ENCODE assay signal across 1 cellular context in genomic region chr2:38406597-38407110, GRCh38.
TF ChIP-seq lines count a peak whose summit lies in the region.

No MANE protein-coding gene starts in this region.

TF ChIP-seq in HepG2, 621 proteins besides CTCF, POLR2A, EP300 and RAD21 (continued from another document and continues in another):
- no peak for TF ChIP-seq ZNF18 (CRISPR knock-in tag; IDR thresholded peaks at IDR 0.05; ENCODE audit: insufficient replicate concordance)
- TF ChIP-seq NR3C1 (CRISPR knock-in tag; IDR thresholded peaks at IDR 0.05): no peak
- TF ChIP-seq ZNF274 (CRISPR knock-in tag; IDR thresholded peaks at IDR 0.05): no peak
- TF ChIP-seq SALL2 (CRISPR knock-in tag; IDR thresholded peaks at IDR 0.05): no peak
- TF ChIP-seq BORCS8-MEF2B (CRISPR knock-in tag; IDR thresholded peaks at IDR 0.05): peak; percentile 51; the same call in 1 of the 2 replicates
- TF ChIP-seq NR2C2 (CRISPR knock-in tag; IDR thresholded peaks at IDR 0.05; ENCODE audit: borderline replicate concordance): peak; percentile 70
- TF ChIP-seq, protein P1, sequence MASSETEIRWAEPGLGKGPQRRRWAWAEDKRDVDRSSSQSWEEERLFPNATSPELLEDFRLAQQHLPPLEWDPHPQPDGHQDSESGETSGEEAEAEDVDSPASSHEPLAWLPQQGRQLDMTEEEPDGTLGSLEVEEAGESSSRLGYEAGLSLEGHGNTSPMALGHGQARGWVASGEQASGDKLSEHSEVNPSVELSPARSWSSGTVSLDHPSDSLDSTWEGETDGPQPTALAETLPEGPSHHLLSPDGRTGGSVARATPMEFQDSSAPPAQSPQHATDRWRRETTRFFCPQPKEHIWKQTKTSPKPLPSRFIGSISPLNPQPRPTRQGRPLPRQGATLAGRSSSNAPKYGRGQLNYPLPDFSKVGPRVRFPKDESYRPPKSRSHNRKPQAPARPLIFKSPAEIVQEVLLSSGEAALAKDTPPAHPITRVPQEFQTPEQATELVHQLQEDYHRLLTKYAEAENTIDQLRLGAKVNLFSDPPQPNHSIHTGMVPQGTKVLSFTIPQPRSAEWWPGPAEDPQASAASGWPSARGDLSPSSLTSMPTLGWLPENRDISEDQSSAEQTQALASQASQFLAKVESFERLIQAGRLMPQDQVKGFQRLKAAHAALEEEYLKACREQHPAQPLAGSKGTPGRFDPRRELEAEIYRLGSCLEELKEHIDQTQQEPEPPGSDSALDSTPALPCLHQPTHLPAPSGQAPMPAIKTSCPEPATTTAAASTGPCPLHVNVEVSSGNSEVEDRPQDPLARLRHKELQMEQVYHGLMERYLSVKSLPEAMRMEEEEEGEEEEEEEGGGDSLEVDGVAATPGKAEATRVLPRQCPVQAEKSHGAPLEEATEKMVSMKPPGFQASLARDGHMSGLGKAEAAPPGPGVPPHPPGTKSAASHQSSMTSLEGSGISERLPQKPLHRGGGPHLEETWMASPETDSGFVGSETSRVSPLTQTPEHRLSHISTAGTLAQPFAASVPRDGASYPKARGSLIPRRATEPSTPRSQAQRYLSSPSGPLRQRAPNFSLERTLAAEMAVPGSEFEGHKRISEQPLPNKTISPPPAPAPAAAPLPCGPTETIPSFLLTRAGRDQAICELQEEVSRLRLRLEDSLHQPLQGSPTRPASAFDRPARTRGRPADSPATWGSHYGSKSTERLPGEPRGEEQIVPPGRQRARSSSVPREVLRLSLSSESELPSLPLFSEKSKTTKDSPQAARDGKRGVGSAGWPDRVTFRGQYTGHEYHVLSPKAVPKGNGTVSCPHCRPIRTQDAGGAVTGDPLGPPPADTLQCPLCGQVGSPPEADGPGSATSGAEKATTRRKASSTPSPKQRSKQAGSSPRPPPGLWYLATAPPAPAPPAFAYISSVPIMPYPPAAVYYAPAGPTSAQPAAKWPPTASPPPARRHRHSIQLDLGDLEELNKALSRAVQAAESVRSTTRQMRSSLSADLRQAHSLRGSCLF (CRISPR knock-in tag; IDR thresholded peaks at IDR 0.05; ENCODE audit: borderline replicate concordance): no peak
- TF ChIP-seq ZBTB7A (CRISPR knock-in tag; IDR thresholded peaks at IDR 0.05): no peak
- TF ChIP-seq ZFP1 (CRISPR knock-in tag; IDR thresholded peaks at IDR 0.05): 0 out of 2 replicates have a peak, but pooled peaks have one; percentile 12
- no peak for TF ChIP-seq HNRNPL (IDR thresholded peaks at IDR 0.05; ENCODE audit: low read depth, low read length)
- TF ChIP-seq NONO (IDR thresholded peaks at IDR 0.05): no peak
- TF ChIP-seq NONO (CRISPR knock-in tag; conservative IDR thresholded peaks at IDR 0.05): no peak
- TF ChIP-seq SOX13 (IDR thresholded peaks at IDR 0.05): peak; percentile 43
- peak in 1 of 2 experiments; percentile 90; a peak in 2 of 4 replicates for TF ChIP-seq SOX13 (CRISPR knock-in tag; conservative IDR thresholded peaks at IDR 0.05 in 1 of 2, IDR thresholded peaks at IDR 0.05 in 1 of 2)
- 0 out of 2 replicates have a peak, but pooled peaks have one; percentile 28 for TF ChIP-seq ZNF652 (CRISPR knock-in tag; IDR thresholded peaks at IDR 0.05; ENCODE audit: borderline replicate concordance, low read depth)
- TF ChIP-seq, protein P2, sequence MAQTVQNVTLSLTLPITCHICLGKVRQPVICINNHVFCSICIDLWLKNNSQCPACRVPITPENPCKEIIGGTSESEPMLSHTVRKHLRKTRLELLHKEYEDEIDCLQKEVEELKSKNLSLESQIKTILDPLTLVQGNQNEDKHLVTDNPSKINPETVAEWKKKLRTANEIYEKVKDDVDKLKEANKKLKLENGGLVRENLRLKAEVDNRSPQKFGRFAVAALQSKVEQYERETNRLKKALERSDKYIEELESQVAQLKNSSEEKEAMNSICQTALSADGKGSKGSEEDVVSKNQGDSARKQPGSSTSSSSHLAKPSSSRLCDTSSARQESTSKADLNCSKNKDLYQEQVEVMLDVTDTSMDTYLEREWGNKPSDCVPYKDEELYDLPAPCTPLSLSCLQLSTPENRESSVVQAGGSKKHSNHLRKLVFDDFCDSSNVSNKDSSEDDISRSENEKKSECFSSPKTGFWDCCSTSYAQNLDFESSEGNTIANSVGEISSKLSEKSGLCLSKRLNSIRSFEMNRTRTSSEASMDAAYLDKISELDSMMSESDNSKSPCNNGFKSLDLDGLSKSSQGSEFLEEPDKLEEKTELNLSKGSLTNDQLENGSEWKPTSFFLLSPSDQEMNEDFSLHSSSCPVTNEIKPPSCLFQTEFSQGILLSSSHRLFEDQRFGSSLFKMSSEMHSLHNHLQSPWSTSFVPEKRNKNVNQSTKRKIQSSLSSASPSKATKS (CRISPR knock-in tag; IDR thresholded peaks at IDR 0.05): peak; percentile 97
- TF ChIP-seq NFATC3 (CRISPR knock-in tag; IDR thresholded peaks at IDR 0.05): no peak
- TF ChIP-seq MTF1 (CRISPR knock-in tag; IDR thresholded peaks at IDR 0.05): peak; percentile 7; the same call in 1 of the 2 replicates
- no peak for TF ChIP-seq ZNF883 (CRISPR knock-in tag; IDR thresholded peaks at IDR 0.05; ENCODE audit: not compliant biosample characterization)
- no peak for TF ChIP-seq SMYD3 (CRISPR knock-in tag; IDR thresholded peaks at IDR 0.05)
- TF ChIP-seq ZNF446 (CRISPR knock-in tag; IDR thresholded peaks at IDR 0.05): no peak
- no peak for TF ChIP-seq CBX2 (IDR thresholded peaks at IDR 0.05; ENCODE audit: low read depth, low read length)
- TF ChIP-seq CBX2 (CRISPR knock-in tag; IDR thresholded peaks at IDR 0.05; ENCODE audit: low read depth): no peak
- no peak for TF ChIP-seq ZNF589 (CRISPR knock-in tag; conservative IDR thresholded peaks at IDR 0.05)
- no peak for TF ChIP-seq JDP2 (CRISPR knock-in tag; IDR thresholded peaks at IDR 0.05; ENCODE audit: borderline replicate concordance)
- TF ChIP-seq NCOA2 (CRISPR knock-in tag; IDR thresholded peaks at IDR 0.05): peak; percentile 86; the same call in 1 of the 2 replicates
- no peak for TF ChIP-seq ZFAT (CRISPR knock-in tag; conservative IDR thresholded peaks at IDR 0.05)
- TF ChIP-seq ZBTB7B (CRISPR knock-in tag; IDR thresholded peaks at IDR 0.05): no peak
- TF ChIP-seq MXI1 (IDR thresholded peaks at IDR 0.05; ENCODE audit: borderline replicate concordance, low read depth, low read length): no peak
- TF ChIP-seq CBFB (CRISPR knock-in tag; IDR thresholded peaks at IDR 0.05): peak; percentile 79; the same call in 1 of the 2 replicates
- peak; percentile 83 for TF ChIP-seq GFI1 (CRISPR knock-in tag; IDR thresholded peaks at IDR 0.05; ENCODE audit: borderline replicate concordance)
- TF ChIP-seq ZNF678 (CRISPR knock-in tag; IDR thresholded peaks at IDR 0.05): no peak
- peak; percentile 65; the same call in 1 of the 2 replicates for TF ChIP-seq STAT6 (CRISPR knock-in tag; IDR thresholded peaks at IDR 0.05; ENCODE audit: borderline replicate concordance)
- 0 out of 2 replicates have a peak, but pooled peaks have one; percentile 38 for TF ChIP-seq ISL2 (CRISPR knock-in tag; IDR thresholded peaks at IDR 0.05)
- TF ChIP-seq NFE2L2 (IDR thresholded peaks at IDR 0.05; ENCODE audit: low read length): no peak
- TF ChIP-seq ZNF343 (CRISPR knock-in tag; IDR thresholded peaks at IDR 0.05): peak; percentile 24; the same call in 1 of the 2 replicates
- no peak; the same call in 1 of the 2 replicates for TF ChIP-seq KLF6 (CRISPR knock-in tag; IDR thresholded peaks at IDR 0.05)
- TF ChIP-seq ZNF292 (CRISPR knock-in tag; IDR thresholded peaks at IDR 0.05; ENCODE audit: borderline replicate concordance, low read depth): peak; percentile 68
- TF ChIP-seq MXD4 (CRISPR knock-in tag; IDR thresholded peaks at IDR 0.05): 0 out of 2 replicates have a peak, but pooled peaks have one; percentile 21
- peak; percentile 88 for TF ChIP-seq GATAD2A (CRISPR knock-in tag; IDR thresholded peaks at IDR 0.05)
- TF ChIP-seq SIX4 (CRISPR knock-in tag; IDR thresholded peaks at IDR 0.05): 0 out of 2 replicates have a peak, but pooled peaks have one; percentile 28
- peak; percentile 65; the same call in 1 of the 2 replicates for TF ChIP-seq ZNF281 (CRISPR knock-in tag; IDR thresholded peaks at IDR 0.05; ENCODE audit: borderline replicate concordance)
- no peak; the same call in 1 of the 2 replicates for TF ChIP-seq ZMAT3 (CRISPR knock-in tag; conservative IDR thresholded peaks at IDR 0.05)
- TF ChIP-seq, protein P3, sequence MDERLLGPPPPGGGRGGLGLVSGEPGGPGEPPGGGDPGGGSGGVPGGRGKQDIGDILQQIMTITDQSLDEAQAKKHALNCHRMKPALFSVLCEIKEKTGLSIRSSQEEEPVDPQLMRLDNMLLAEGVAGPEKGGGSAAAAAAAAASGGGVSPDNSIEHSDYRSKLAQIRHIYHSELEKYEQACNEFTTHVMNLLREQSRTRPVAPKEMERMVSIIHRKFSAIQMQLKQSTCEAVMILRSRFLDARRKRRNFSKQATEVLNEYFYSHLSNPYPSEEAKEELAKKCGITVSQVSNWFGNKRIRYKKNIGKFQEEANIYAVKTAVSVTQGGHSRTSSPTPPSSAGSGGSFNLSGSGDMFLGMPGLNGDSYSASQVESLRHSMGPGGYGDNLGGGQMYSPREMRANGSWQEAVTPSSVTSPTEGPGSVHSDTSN (CRISPR knock-in tag; IDR thresholded peaks at IDR 0.05): peak; percentile 67
- TF ChIP-seq SP2 (CRISPR knock-in tag; IDR thresholded peaks at IDR 0.05): no peak
- TF ChIP-seq PAWR (CRISPR knock-in tag; IDR thresholded peaks at IDR 0.05; ENCODE audit: borderline replicate concordance): no peak
- TF ChIP-seq, protein P4, sequence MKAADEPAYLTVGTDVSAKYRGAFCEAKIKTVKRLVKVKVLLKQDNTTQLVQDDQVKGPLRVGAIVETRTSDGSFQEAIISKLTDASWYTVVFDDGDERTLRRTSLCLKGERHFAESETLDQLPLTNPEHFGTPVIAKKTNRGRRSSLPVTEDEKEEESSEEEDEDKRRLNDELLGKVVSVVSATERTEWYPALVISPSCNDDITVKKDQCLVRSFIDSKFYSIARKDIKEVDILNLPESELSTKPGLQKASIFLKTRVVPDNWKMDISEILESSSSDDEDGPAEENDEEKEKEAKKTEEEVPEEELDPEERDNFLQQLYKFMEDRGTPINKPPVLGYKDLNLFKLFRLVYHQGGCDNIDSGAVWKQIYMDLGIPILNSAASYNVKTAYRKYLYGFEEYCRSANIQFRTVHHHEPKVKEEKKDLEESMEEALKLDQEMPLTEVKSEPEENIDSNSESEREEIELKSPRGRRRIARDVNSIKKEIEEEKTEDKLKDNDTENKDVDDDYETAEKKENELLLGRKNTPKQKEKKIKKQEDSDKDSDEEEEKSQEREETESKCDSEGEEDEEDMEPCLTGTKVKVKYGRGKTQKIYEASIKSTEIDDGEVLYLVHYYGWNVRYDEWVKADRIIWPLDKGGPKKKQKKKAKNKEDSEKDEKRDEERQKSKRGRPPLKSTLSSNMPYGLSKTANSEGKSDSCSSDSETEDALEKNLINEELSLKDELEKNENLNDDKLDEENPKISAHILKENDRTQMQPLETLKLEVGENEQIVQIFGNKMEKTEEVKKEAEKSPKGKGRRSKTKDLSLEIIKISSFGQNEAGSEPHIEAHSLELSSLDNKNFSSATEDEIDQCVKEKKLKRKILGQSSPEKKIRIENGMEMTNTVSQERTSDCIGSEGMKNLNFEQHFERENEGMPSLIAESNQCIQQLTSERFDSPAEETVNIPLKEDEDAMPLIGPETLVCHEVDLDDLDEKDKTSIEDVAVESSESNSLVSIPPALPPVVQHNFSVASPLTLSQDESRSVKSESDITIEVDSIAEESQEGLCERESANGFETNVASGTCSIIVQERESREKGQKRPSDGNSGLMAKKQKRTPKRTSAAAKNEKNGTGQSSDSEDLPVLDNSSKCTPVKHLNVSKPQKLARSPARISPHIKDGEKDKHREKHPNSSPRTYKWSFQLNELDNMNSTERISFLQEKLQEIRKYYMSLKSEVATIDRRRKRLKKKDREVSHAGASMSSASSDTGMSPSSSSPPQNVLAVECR (CRISPR knock-in tag; IDR thresholded peaks at IDR 0.05; ENCODE audit: borderline replicate concordance): peak; percentile 0; the same call in 1 of the 2 replicates
- no peak; the same call in 1 of the 2 replicates for TF ChIP-seq YEATS2 (CRISPR knock-in tag; IDR thresholded peaks at IDR 0.05; ENCODE audit: borderline replicate concordance)
